9 cellular contexts compared by ENCODE assay signal in the genomic region with DNA sequence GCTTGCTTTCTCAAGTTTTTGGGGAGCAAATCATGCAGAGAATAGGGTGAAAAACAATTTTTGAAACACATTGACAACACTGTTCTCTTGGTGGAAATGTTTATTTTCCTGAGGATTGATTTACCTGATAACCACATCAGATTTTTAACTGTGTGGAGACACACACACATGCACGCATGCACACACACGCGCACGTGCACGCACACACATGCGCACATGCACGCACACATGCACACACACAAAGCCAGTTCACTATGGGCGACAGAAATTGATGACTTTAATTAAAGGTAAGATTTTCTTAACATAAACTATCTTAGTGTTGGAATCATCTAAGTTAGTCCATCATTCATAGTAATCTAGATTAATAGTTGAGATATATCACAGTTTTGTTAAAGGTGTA.
"Had no signal": no experiment of that assay in that cellular context is flagged by ENCODE, and none has a peak within 500 bp of the region (broad histone marks: within the 10 kb centered on the region; RNA-seq: fewer than 3 reads in every experiment).

No MANE protein-coding gene starts in this region.

- FAIRE-seq: HepG2, HTR-8/SVneo, K562 had no signal

- H3K9ac ChIP-seq: KMS-11 had no signal

- H3K4me2 ChIP-seq: KMS-11 had no signal

- ATAC-seq: HepG2, K562 had no signal

- H3K4me3 ChIP-seq: K562 had no signal

- DNase-seq: IMR-90, Karpas-422, KBM-7, KG1 had no signal

- H3K27ac ChIP-seq: HL-60, KMS-11 had no signal
